ENCODE assay signal across 19 cellular contexts in genomic region chr11:117055449-117055848, GRCh38.
"Had no signal": no experiment of that assay in that cellular context is flagged by ENCODE, and none has a peak within 500 bp of the region (broad histone marks: within the 10 kb centered on the region; RNA-seq: fewer than 3 reads in every experiment).

No MANE protein-coding gene starts in this region.

- H3K4me1 ChIP-seq: uterus had no signal

- DNase-seq: dermis blood vessel endothelial cell; effector CD4-positive, alpha-beta T cell; endodermal cell; foreskin melanocyte; head of caudate nucleus; hippocampal formation; mammary epithelial cell; naive thymus-derived CD8-positive, alpha-beta T cell; posterior cingulate gyrus; sigmoid colon; stimulated activated CD4-positive, alpha-beta T cell treated with anti-CD3 and anti-CD28 coated beads, Interleukin-2, amount 100 ng/mL, for 48 hours; stimulated activated naive CD4-positive, alpha-beta T cell treated with Interleukin-2 at 50 U/mL for 16 hours; tibial artery; upper lobe of left lung; uterus had no signal

- H3K9me3 ChIP-seq: right atrium auricular region, sigmoid colon, suprapubic skin, tibial artery, upper lobe of left lung, uterus had no signal

- H3K36me3 ChIP-seq: right atrium auricular region, sigmoid colon, suprapubic skin, tibial artery, upper lobe of left lung, uterus had no signal

- H3K27me3 ChIP-seq: right atrium auricular region, sigmoid colon, suprapubic skin, tibial artery, upper lobe of left lung, uterus had no signal

- H3K27ac ChIP-seq: right atrium auricular region, sigmoid colon, skin epidermis, suprapubic skin, tibial artery, upper lobe of left lung, uterus had no signal

- ATAC-seq: left lobe of liver; naive thymus-derived CD8-positive, alpha-beta T cell had no signal

- H3K4me3 ChIP-seq: right atrium auricular region, sigmoid colon, skin epidermis, suprapubic skin, tibial artery, upper lobe of left lung, uterus had no signal
